In genomic region chr11:75312346-75312745, GRCh38 we compare ENCODE assay signal across 10 cellular contexts. TPM values are rescaled to one million over a fixed set of nuclear protein-coding genes. Genes with fewer than 3 reads are reported as not detected.
DNase-seq lines count a peak whose midpoint lies in the region; ATAC-seq and TF ChIP-seq lines count a peak whose summit lies in the region.
"Had no signal": no experiment of that assay in that cellular context is flagged by ENCODE, and none has a peak within 500 bp of the region (broad histone marks: within the 10 kb centered on the region; RNA-seq: fewer than 3 reads in every experiment).

No MANE protein-coding gene starts in this region.

- no peak for TF ChIP-seq POLR2A in Peyer's patch (IDR thresholded peaks at IDR 0.05)

- peak overlapping the region; percentile 39 to 79 (median 59) for H3K9ac ChIP-seq in subcutaneous abdominal adipose tissue (ENCODE audit: low read length in 5 of 5)

- H3K9me3 ChIP-seq in Peyer's patch (no peaks in the 10 kb centered on the region), mesodermal cell (ENCODE audit: control insufficient read depth, low read length) (no peaks in the 10 kb centered on the region), subcutaneous abdominal adipose tissue (ENCODE audit: control insufficient read depth in 5 of 5, low read length in 5 of 5) (no peaks in the 10 kb centered on the region)

- H3K27ac ChIP-seq in Peyer's patch (peak overlapping the region; percentile 42 to 76 (median 56)), cingulate gyrus (ENCODE audit: low read depth, low read length) (peak overlapping the region; percentile 97), mesodermal cell (ENCODE audit: low read depth, low read length, severe bottlenecking) (peak overlapping the region; percentile 8), subcutaneous abdominal adipose tissue (ENCODE audit: low read depth, low read length) (peak overlapping the region; percentile 96)
- H3K27ac ChIP-seq: RWPE1 had no signal

- ATAC-seq in HG03025 (IDR thresholded peaks at IDR 0.05; ENCODE audit: low FRiP score, unreplicated experiment), result no peak
- no peak for ATAC-seq in HG02588 (IDR thresholded peaks at IDR 0.05; ENCODE audit: unreplicated experiment)
- ATAC-seq in GM21619 (IDR thresholded peaks at IDR 0.05; ENCODE audit: unreplicated experiment), result no peak

- H3K4me3 ChIP-seq in Peyer's patch (peak overlapping the region in 1 of 4 donors; percentile 17), mesodermal cell (ENCODE audit: extremely low read depth, insufficient read depth, low read length, poor library complexity, severe bottlenecking) (no peak overlapping the region), subcutaneous abdominal adipose tissue (ENCODE audit: low read depth in 1 of 5, low read length in 5 of 5) (peak overlapping the region; percentile 15 to 60 (median 38))

- H3K27me3 ChIP-seq in Peyer's patch (no peaks in the 10 kb centered on the region), subcutaneous abdominal adipose tissue (ENCODE audit: control insufficient read depth in 5 of 5, insufficient read depth in 4 of 5, low read length in 5 of 5) (no peaks in the 10 kb centered on the region)

- peaks cover 0 to 53% (median 0%) of the 10 kb centered on the region in 4 donors for H3K4me1 ChIP-seq in Peyer's patch
- peaks cover 30% of the 10 kb centered on the region for H3K4me1 ChIP-seq in mesodermal cell (ENCODE audit: control insufficient read depth, insufficient read depth, low read length, poor library complexity, severe bottlenecking)
- peaks cover 18 to 75% (median 68%) of the 10 kb centered on the region in 5 donors for H3K4me1 ChIP-seq in subcutaneous abdominal adipose tissue (ENCODE audit: control insufficient read depth in 5 of 5, insufficient read depth in 5 of 5, low read length in 5 of 5)

- 80 to 86% methylated on average over 1 of the region's 2 CpGs for WGBS in mesodermal cell (ENCODE audit: insufficient coverage in 2 of 2), 2 experiments

- TF ChIP-seq CTCF in Peyer's patch (IDR thresholded peaks at IDR 0.05), result no peak

- DNase-seq in Peyer's patch, result no peak
- DNase-seq: NCI-H1092, NCI-H446 treated with DMSO at 0.1 percent for 48 hours had no signal

- H3K36me3 ChIP-seq in Peyer's patch (peaks cover 0 to 12% (median 0%) of the 10 kb centered on the region in 3 donors), mesodermal cell (ENCODE audit: control insufficient read depth, insufficient read depth, low read length) (peaks cover 5% of the 10 kb centered on the region), subcutaneous abdominal adipose tissue (ENCODE audit: control insufficient read depth in 5 of 5, insufficient read depth in 5 of 5, low read length in 5 of 5) (peaks cover 0 to 15% (median 11%) of the 10 kb centered on the region in 5 donors)

RNA-seq across cellular contexts. Expression of gene ARRB1, which starts 39.1 kb away (rescaled TPM):
- 100 to 1,000 TPM in 2 of 4 donors, 10 to 100 TPM in 2; 45.4 to 136 (median 90.6) TPM for total RNA-seq in Peyer's patch
- polyA plus RNA-seq in mesodermal cell (2013, experiment 1 of 2), result 27.5 TPM
- 25.6 TPM for polyA plus RNA-seq in mesodermal cell (2013, experiment 2 of 2)

Comparison
In these comparisons a context has a peak if more than half of its experiments do, and no peak if none do; other contexts are left out.
1. H3K27ac ChIP-seq: peak in every context shown above with its lines; median percentile 97 in cingulate gyrus; 96 in subcutaneous abdominal adipose tissue; 56 in Peyer's patch; 8 in mesodermal cell.